10 cellular contexts compared by ENCODE assay signal in genomic region chr10:97464226-97464625, GRCh38. TPM values are rescaled to one million over a fixed set of nuclear protein-coding genes. Genes with fewer than 3 reads are reported as not detected.
DNase-seq lines count a peak whose midpoint lies in the region; ATAC-seq and TF ChIP-seq lines count a peak whose summit lies in the region.
"Had no signal": no experiment of that assay in that cellular context is flagged by ENCODE, and none has a peak within 500 bp of the region (broad histone marks: within the 10 kb centered on the region; RNA-seq: fewer than 3 reads in every experiment).

No MANE protein-coding gene starts in this region.

- DNase-seq in cardiac muscle cell (ENCODE audit: low read depth in 1 of 2, low spot score in 1 of 2): no peak
- DNase-seq in Right ventricle myocardium inferior (ENCODE audit: missing footprints): no peak
- DNase-seq in activated CD4-positive, alpha-beta memory T cell treated with anti-CD3 and anti-CD28 coated beads, Interleukin-2, amount 10 ng/mL, durations not matched to agents 7 days and 5 days: no peak
- DNase-seq in lower lobe of right lung: no peak
- DNase-seq in transverse colon: no peak
- DNase-seq in MV-4-11 (lab: John Stamatoyannopoulos, UW): no peak
- DNase-seq in medulla oblongata (ENCODE audit: extremely low spot score): no peak
- DNase-seq in neural progenitor cell (ENCODE audit: low spot score): no peak
- DNase-seq: MG63 had no signal

- H3K9me3 Mint-ChIP-seq in activated CD4-positive, alpha-beta memory T cell treated with anti-CD3 and anti-CD28 coated beads, Interleukin-2, amount 10 ng/mL, durations not matched to agents 7 days and 5 days: no peaks in the 10 kb centered on the region
- H3K9me3 Mint-ChIP-seq in neural progenitor cell: no peaks in the 10 kb centered on the region
- H3K9me3 Mint-ChIP-seq: neural crest cell had no signal

- no peaks in the 10 kb centered on the region for H3K79me2 ChIP-seq in neural progenitor cell (ENCODE audit: low read depth)

- H3K4me1 Mint-ChIP-seq in activated CD4-positive, alpha-beta memory T cell treated with anti-CD3 and anti-CD28 coated beads, Interleukin-2, amount 10 ng/mL, durations not matched to agents 7 days and 5 days: no peaks in the 10 kb centered on the region
- no peaks in the 10 kb centered on the region for H3K4me1 Mint-ChIP-seq in neural progenitor cell
- H3K4me1 Mint-ChIP-seq: neural crest cell had no signal

- H2AFZ ChIP-seq in neural progenitor cell (replicated peaks): no peak overlapping the region

- H3K4me3 ChIP-seq in cardiac muscle cell (no peak overlapping the region), lower lobe of right lung (no peak overlapping the region), transverse colon (no peak overlapping the region), neural progenitor cell (no peak overlapping the region)
- H3K4me3 ChIP-seq: MG63 had no signal

- TF ChIP-seq EP300 in transverse colon (IDR thresholded peaks at IDR 0.05; ENCODE audit: low read depth): no peak

- peaks cover 64% of the 10 kb centered on the region for H3K36me3 Mint-ChIP-seq in activated CD4-positive, alpha-beta memory T cell treated with anti-CD3 and anti-CD28 coated beads, Interleukin-2, amount 10 ng/mL, durations not matched to agents 7 days and 5 days (ENCODE audit: low read depth)
- peaks cover 19% of the 10 kb centered on the region for H3K36me3 Mint-ChIP-seq in neural progenitor cell

- H3K4me1 ChIP-seq in cardiac muscle cell (ENCODE audit: low read depth) (no peaks in the 10 kb centered on the region), lower lobe of right lung (peaks cover 26% of the 10 kb centered on the region), transverse colon (peaks cover 0 to 7% (median 0%) of the 10 kb centered on the region in 4 donors), neural progenitor cell (no peaks in the 10 kb centered on the region)

- POLR2A ChIA-PET in activated CD4-positive, alpha-beta memory T cell treated with anti-CD3 and anti-CD28 coated beads, Interleukin-2, amount 10 ng/mL, durations not matched to agents 7 days and 5 days (lab: Charles Lee): interaction anchor here (1.0 to 1.2 kb wide), 2 partner anchors 13 to 63 kb away, joined by 3 read pairs; partner anchors contain the start of gene RRP12

- H3K27me3 ChIP-seq in cardiac muscle cell (no peaks in the 10 kb centered on the region), lower lobe of right lung (ENCODE audit: low read depth) (no peaks in the 10 kb centered on the region), transverse colon (no peaks in the 10 kb centered on the region), neural progenitor cell (no peaks in the 10 kb centered on the region)
- H3K27me3 ChIP-seq: MG63 had no signal

- H3K9ac ChIP-seq in neural progenitor cell: no peak overlapping the region

- TF ChIP-seq POLR2A in transverse colon (IDR thresholded peaks at IDR 0.05): no peak

- H3K27me3 Mint-ChIP-seq in activated CD4-positive, alpha-beta memory T cell treated with anti-CD3 and anti-CD28 coated beads, Interleukin-2, amount 10 ng/mL, durations not matched to agents 7 days and 5 days: no peaks in the 10 kb centered on the region
- peaks cover 3% of the 10 kb centered on the region for H3K27me3 Mint-ChIP-seq in neural progenitor cell (ENCODE audit: insufficient read depth, low read depth)

- H3F3A ChIP-seq in neural progenitor cell (ENCODE audit: low read depth): peaks cover 29% of the 10 kb centered on the region

- in situ Hi-C loops in transverse colon (cut with MboI; ENCODE audit: low pct_ligation_motif_present in 1 of 4, low pct_unique_long_range_greater_than_20kb in 1 of 4, low sequenced_read_pairs in 3 of 4): loop anchor here in 2 of 4 donors (10.0 kb wide), 1 partner anchor 91 kb away; no protein-coding TSS in a partner anchor

- TF ChIP-seq CTCF in cardiac muscle cell (IDR thresholded peaks at IDR 0.05; ENCODE audit: low read depth, low read length) (no peak), lower lobe of right lung (IDR thresholded peaks at IDR 0.05) (no peak), transverse colon (IDR thresholded peaks at IDR 0.05) (no peak), neural progenitor cell (IDR thresholded peaks at IDR 0.05) (no peak)

- peak overlapping the region; percentile 16 for H3K27ac Mint-ChIP-seq in activated CD4-positive, alpha-beta memory T cell treated with anti-CD3 and anti-CD28 coated beads, Interleukin-2, amount 10 ng/mL, durations not matched to agents 7 days and 5 days
- H3K27ac Mint-ChIP-seq in neural progenitor cell: no peak overlapping the region

- 88% methylated on average over 1 of the region's 1 CpG; no CpG with 5 or more reads in 1 of the 2 donors for WGBS in transverse colon (ENCODE audit: low coverage in 1 of 2), 2 donors

- CTCF ChIA-PET in activated CD4-positive, alpha-beta memory T cell treated with anti-CD3 and anti-CD28 coated beads, Interleukin-2, amount 10 ng/mL, durations not matched to agents 7 days and 5 days (lab: Charles Lee): interaction anchor here (0.9 to 1.5 kb wide), 7 partner anchors 10 to 138 kb away, joined by 3 to 7 read pairs (median 3); partner anchors contain the start of genes C10orf62 and RRP12

- peak overlapping the region; percentile 51 for H3K27ac ChIP-seq in cardiac muscle cell
- peak overlapping the region; percentile 62 for H3K27ac ChIP-seq in lower lobe of right lung
- H3K27ac ChIP-seq in transverse colon: peak overlapping the region in 3 of 4 donors; percentile 4 to 32 (median 16)
- no peak overlapping the region for H3K27ac ChIP-seq in neural progenitor cell

- no peaks in the 10 kb centered on the region for H4K20me1 ChIP-seq in neural progenitor cell (ENCODE audit: low read depth)

- H3K4me3 Mint-ChIP-seq in activated CD4-positive, alpha-beta memory T cell treated with anti-CD3 and anti-CD28 coated beads, Interleukin-2, amount 10 ng/mL, durations not matched to agents 7 days and 5 days: no peak overlapping the region
- H3K4me3 Mint-ChIP-seq in neural progenitor cell: no peak overlapping the region
- H3K4me3 Mint-ChIP-seq: neural crest cell had no signal

- intact Hi-C loops in Right ventricle myocardium inferior (cut with DNase I) (loop anchor here (5.0 kb wide), 2 partner anchors 33 to 148 kb away; partner anchors contain the start of genes MMS19 and UBTD1), lower lobe of right lung (cut with DNase I) (loop anchor here (10.0 kb wide), 1 partner anchor 91 kb away; no protein-coding TSS in a partner anchor), transverse colon (cut with DNase I; ENCODE audit: low total_unique reads) (loop anchor here (5.0 kb wide), 1 partner anchor 88 kb away; no protein-coding TSS in a partner anchor)

- H3K36me3 ChIP-seq in cardiac muscle cell (peaks cover 62% of the 10 kb centered on the region), lower lobe of right lung (peaks cover 100% of the 10 kb centered on the region), transverse colon (peaks cover 2 to 77% (median 38%) of the 10 kb centered on the region in 4 donors), neural progenitor cell (peaks cover 7% of the 10 kb centered on the region)

- ATAC-seq in Right ventricle myocardium inferior (no peak), lower lobe of right lung (no peak)

- no peak overlapping the region for H3K4me2 ChIP-seq in neural progenitor cell

- H3K9me3 ChIP-seq in cardiac muscle cell (ENCODE audit: low read depth): no peaks in the 10 kb centered on the region
- no peaks in the 10 kb centered on the region for H3K9me3 ChIP-seq in lower lobe of right lung
- H3K9me3 ChIP-seq in transverse colon: no peaks in the 10 kb centered on the region
- H3K9me3 ChIP-seq in neural progenitor cell (ENCODE audit: low read depth): no peaks in the 10 kb centered on the region
- H3K9me3 ChIP-seq: MG63 had no signal

RNA-seq across cellular contexts. Expression of gene ZDHHC16, which starts 18.3 kb away (rescaled TPM):
- 30.8 and 43.2 TPM in 2 replicates for total RNA-seq in cardiac muscle cell
- polyA plus RNA-seq in cardiac muscle cell: 58.4 and 85.5 TPM in 2 replicates
- total RNA-seq in Right ventricle myocardium inferior: 19.1 TPM
- 10 to 100 TPM; 33.9 to 35.7 TPM for total RNA-seq in activated CD4-positive, alpha-beta memory T cell treated with anti-CD3 and anti-CD28 coated beads, Interleukin-2, amount 10 ng/mL, durations not matched to agents 7 days and 5 days
- 56.5 TPM for total RNA-seq in lower lobe of right lung
- 10 to 100 TPM; 10.8 to 36.2 (median 32.7) TPM for total RNA-seq in transverse colon
- total RNA-seq in neural progenitor cell (ENCODE audit: low replicate concordance): 15.2 and 39.4 TPM in 2 replicates

RNA-seq across cellular contexts. Expression of gene EXOSC1, which starts 18.4 kb away (rescaled TPM):
- 33.6 and 38.3 TPM in 2 replicates for total RNA-seq in cardiac muscle cell
- 56.5 and 75.0 TPM in 2 replicates for polyA plus RNA-seq in cardiac muscle cell
- 18.2 TPM for total RNA-seq in Right ventricle myocardium inferior
- total RNA-seq in activated CD4-positive, alpha-beta memory T cell treated with anti-CD3 and anti-CD28 coated beads, Interleukin-2, amount 10 ng/mL, durations not matched to agents 7 days and 5 days: 10 to 100 TPM; 49.3 to 49.8 TPM
- 31.0 TPM for total RNA-seq in lower lobe of right lung
- total RNA-seq in transverse colon: 100 to 1,000 TPM in 1 of 4 donors, 10 to 100 TPM in 2, 1 to 10 TPM in 1; 2.6 to 315 (median 26.1) TPM
- total RNA-seq in neural progenitor cell (ENCODE audit: low replicate concordance): 48.7 and 72.6 TPM in 2 replicates

RNA-seq across cellular contexts. Expression of gene MMS19, which starts 34.0 kb away (rescaled TPM):
- total RNA-seq in cardiac muscle cell (94.0 and 124 TPM in 2 replicates), Right ventricle myocardium inferior (37.7 TPM), lower lobe of right lung (65.5 TPM), transverse colon (100 to 1,000 TPM in 3 of 4 donors, 10 to 100 TPM in 1; 62.8 to 116 (median 106) TPM), neural progenitor cell (ENCODE audit: low replicate concordance) (127 and 216 TPM in 2 replicates)
- 72.5 and 85.6 TPM in 2 replicates for polyA plus RNA-seq in cardiac muscle cell
- 10 to 100 TPM; 60.6 to 66.3 TPM for total RNA-seq in activated CD4-positive, alpha-beta memory T cell treated with anti-CD3 and anti-CD28 coated beads, Interleukin-2, amount 10 ng/mL, durations not matched to agents 7 days and 5 days

RNA-seq across cellular contexts. Expression of gene UBTD1, which starts 34.5 kb away (rescaled TPM):
- 9.5 and 13.5 TPM in 2 replicates for total RNA-seq in cardiac muscle cell
- 13.1 and 15.8 TPM in 2 replicates for polyA plus RNA-seq in cardiac muscle cell
- 26.6 TPM for total RNA-seq in Right ventricle myocardium inferior
- total RNA-seq in activated CD4-positive, alpha-beta memory T cell treated with anti-CD3 and anti-CD28 coated beads, Interleukin-2, amount 10 ng/mL, durations not matched to agents 7 days and 5 days: 1 to 10 TPM; 1.4 to 1.6 TPM
- total RNA-seq in lower lobe of right lung: 37.7 TPM
- 1 to 10 TPM in 3 of 4 donors, under 1 TPM in 1; 0.40 to 4.1 (median 3.2) TPM for total RNA-seq in transverse colon
- 4.7 and 15.7 TPM in 2 replicates for total RNA-seq in neural progenitor cell (ENCODE audit: low replicate concordance)

RNA-seq across cellular contexts. Expression of gene PGAM1, which starts 38.2 kb away (rescaled TPM):
- total RNA-seq in cardiac muscle cell (912 and 1,364 TPM in 2 replicates), Right ventricle myocardium inferior (220 TPM), lower lobe of right lung (133 TPM), transverse colon (100 to 1,000 TPM in 3 of 4 donors, 10 to 100 TPM in 1; 94.5 to 216 (median 124) TPM), neural progenitor cell (ENCODE audit: low replicate concordance) (887 and 1,352 TPM in 2 replicates)
- 1,322 and 1,889 TPM in 2 replicates for polyA plus RNA-seq in cardiac muscle cell
- total RNA-seq in activated CD4-positive, alpha-beta memory T cell treated with anti-CD3 and anti-CD28 coated beads, Interleukin-2, amount 10 ng/mL, durations not matched to agents 7 days and 5 days: 100 to 1,000 TPM; 509 to 514 TPM
